ENCODE assay signal across 17 cellular contexts in the genomic region with DNA sequence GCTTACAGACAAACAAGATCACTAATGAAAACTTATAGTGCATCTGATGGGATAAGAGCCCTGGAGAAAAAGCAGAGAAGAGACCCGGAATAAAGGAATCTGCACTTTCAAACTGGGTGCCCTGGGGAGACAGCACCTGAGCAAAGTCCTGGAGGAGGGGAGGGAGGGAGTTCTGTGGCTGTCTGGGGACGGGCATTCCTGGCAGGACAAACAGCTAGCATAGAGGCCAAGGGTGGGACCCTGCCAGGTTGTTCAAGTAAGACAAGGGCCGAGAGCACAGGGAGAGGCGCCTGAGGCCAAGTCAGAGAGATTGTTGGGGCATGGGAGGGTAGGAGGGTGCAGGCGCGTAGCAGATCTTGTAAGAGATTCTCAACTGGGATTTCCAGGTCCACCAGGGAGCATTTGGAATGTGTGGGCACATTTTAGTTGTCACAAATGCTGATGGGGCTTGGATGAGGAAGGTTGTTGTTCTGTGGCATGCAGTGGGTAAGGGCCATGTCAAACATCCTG. TPM values are rescaled to one million over a fixed set of nuclear protein-coding genes. Genes with fewer than 3 reads are reported as not detected.
A peak's percentile ranks its signal among the peaks of the same experiment; 100 is the strongest.
DNase-seq lines count a peak whose midpoint lies in the region; ATAC-seq and TF ChIP-seq lines count a peak whose summit lies in the region.
"Had no signal": no experiment of that assay in that cellular context is flagged by ENCODE, and none has a peak within 500 bp of the region (broad histone marks: within the 10 kb centered on the region; RNA-seq: fewer than 3 reads in every experiment).

No MANE protein-coding gene starts in this region.

- H3K4me1 ChIP-seq in right atrium auricular region: no peaks in the 10 kb centered on the region
- no peaks in the 10 kb centered on the region for H3K4me1 ChIP-seq in endodermal cell (ENCODE audit: control insufficient read depth, insufficient read depth, low read length)
- H3K4me1 ChIP-seq in prostate gland (replicated peaks): no peaks in the 10 kb centered on the region
- no peaks in the 10 kb centered on the region for H3K4me1 ChIP-seq in body of pancreas
- H3K4me1 ChIP-seq: BE2C had no signal

- H3K4me3 ChIP-seq in right atrium auricular region: no peak overlapping the region
- no peak overlapping the region for H3K4me3 ChIP-seq in endodermal cell (ENCODE audit: low read length)
- no peak overlapping the region for H3K4me3 ChIP-seq in prostate gland
- no peak overlapping the region for H3K4me3 ChIP-seq in body of pancreas
- H3K4me3 ChIP-seq: GM23248 had no signal

- no peak overlapping the region for H3K27ac ChIP-seq in right atrium auricular region
- H3K27ac ChIP-seq in endodermal cell (ENCODE audit: low read depth, low read length): no peak overlapping the region
- H3K27ac ChIP-seq in prostate gland: no peak overlapping the region
- H3K27ac ChIP-seq in body of pancreas: no peak overlapping the region
- H3K27ac ChIP-seq: GM23248, HL-60 had no signal

- POLR2A ChIA-PET in activated CD8-positive, alpha-beta T cell treated with anti-CD3 and anti-CD28 coated beads, Interleukin-2, amount 10 ng/mL, durations not matched to agents 7 days and 5 days (lab: Charles Lee): no interaction called here

- no peak for TF ChIP-seq CTCF in right atrium auricular region (IDR thresholded peaks at IDR 0.05)
- no peak for TF ChIP-seq CTCF in endodermal cell (conservative IDR thresholded peaks at IDR 0.05)
- no peak for TF ChIP-seq CTCF in prostate gland (IDR thresholded peaks at IDR 0.05)
- no peak for TF ChIP-seq CTCF in body of pancreas (IDR thresholded peaks at IDR 0.05)

- no peaks in the 10 kb centered on the region for H3K36me3 Mint-ChIP-seq in endodermal cell (ENCODE audit: low read depth)
- no peaks in the 10 kb centered on the region for H3K36me3 Mint-ChIP-seq in activated CD8-positive, alpha-beta T cell treated with anti-CD3 and anti-CD28 coated beads, Interleukin-2, amount 10 ng/mL, durations not matched to agents 7 days and 5 days (ENCODE audit: low read depth)
- H3K36me3 Mint-ChIP-seq: CD4-positive, CD25-positive, alpha-beta regulatory T cell; CD8-positive, alpha-beta memory T cell had no signal

- ATAC-seq in left cardiac atrium (no peak), body of pancreas (no peak)
- ATAC-seq in activated CD8-positive, alpha-beta T cell treated with anti-CD3 and anti-CD28 coated beads, Interleukin-2, amount 10 ng/mL, durations not matched to agents 7 days and 5 days: no peak
- ATAC-seq: HCT116 had no signal

- H3K9me3 ChIP-seq in right atrium auricular region (no peaks in the 10 kb centered on the region), endodermal cell (ENCODE audit: control insufficient read depth, low read length) (no peaks in the 10 kb centered on the region), prostate gland (no peaks in the 10 kb centered on the region), body of pancreas (no peaks in the 10 kb centered on the region)
- H3K9me3 ChIP-seq: BE2C had no signal

- H3K27me3 ChIP-seq in right atrium auricular region: peaks cover 8 to 9% of the 10 kb centered on the region in 2 donors
- H3K27me3 ChIP-seq in endodermal cell (ENCODE audit: control insufficient read depth, insufficient read depth, low read length, poor library complexity, severe bottlenecking): peaks cover 69% of the 10 kb centered on the region
- peaks cover 2% of the 10 kb centered on the region for H3K27me3 ChIP-seq in prostate gland (replicated peaks; ENCODE audit: insufficient read depth)
- H3K27me3 ChIP-seq in body of pancreas: no peaks in the 10 kb centered on the region
- H3K27me3 ChIP-seq: BE2C had no signal

- no peaks in the 10 kb centered on the region for H3K9me3 Mint-ChIP-seq in endodermal cell
- no peaks in the 10 kb centered on the region for H3K9me3 Mint-ChIP-seq in activated CD8-positive, alpha-beta T cell treated with anti-CD3 and anti-CD28 coated beads, Interleukin-2, amount 10 ng/mL, durations not matched to agents 7 days and 5 days (ENCODE audit: insufficient read depth)
- H3K9me3 Mint-ChIP-seq: HFFc6 had no signal

- H3K9ac ChIP-seq in endodermal cell (ENCODE audit: extremely low read depth, low read length, poor library complexity, severe bottlenecking): no peak overlapping the region
- H3K9ac ChIP-seq: GM23248 had no signal

- H3K4me1 Mint-ChIP-seq in endodermal cell: no peaks in the 10 kb centered on the region
- H3K4me1 Mint-ChIP-seq in activated CD8-positive, alpha-beta T cell treated with anti-CD3 and anti-CD28 coated beads, Interleukin-2, amount 10 ng/mL, durations not matched to agents 7 days and 5 days (ENCODE audit: low read depth): no peaks in the 10 kb centered on the region
- H3K4me1 Mint-ChIP-seq: CD4-positive, CD25-positive, alpha-beta regulatory T cell had no signal

- WGBS in endodermal cell (ENCODE audit: insufficient coverage in 1 of 2, insufficient read length in 1 of 2), 2 experiments: 81 to 88% methylated on average over 2 to 6 of the region's 6 CpGs
- 36% methylated on average over 6 of the region's 6 CpGs for WGBS in prostate gland
- 54 to 62% methylated on average over 6 of the region's 6 CpGs for WGBS in body of pancreas, 2 donors

- DNase-seq in right atrium auricular region (ENCODE audit: low spot score) (peak; percentile 30), left cardiac atrium (no peak), endodermal cell (peak; percentile 42), prostate gland (ENCODE audit: low spot score) (peak; percentile 35), body of pancreas (no peak)
- DNase-seq in activated CD8-positive, alpha-beta T cell treated with anti-CD3 and anti-CD28 coated beads, Interleukin-2, amount 10 ng/mL, durations not matched to agents 7 days and 5 days: no peak
- DNase-seq: BE2C; C1 segment of cervical spinal cord; CD4-positive, CD25-positive, alpha-beta regulatory T cell; CD8-positive, alpha-beta memory T cell; COR-L47; GM23248; HFFc6 had no signal

- H3K36me3 ChIP-seq in right atrium auricular region: no peaks in the 10 kb centered on the region
- H3K36me3 ChIP-seq in endodermal cell (ENCODE audit: control insufficient read depth, insufficient read depth, low read length): no peaks in the 10 kb centered on the region
- no peaks in the 10 kb centered on the region for H3K36me3 ChIP-seq in prostate gland
- H3K36me3 ChIP-seq in body of pancreas (replicated peaks in 1 of 2; ENCODE audit: insufficient read depth in 1 of 2, low read depth in 2 of 2): no peaks in the 10 kb centered on the region
- H3K36me3 ChIP-seq: BE2C had no signal

- H3K27me3 Mint-ChIP-seq in endodermal cell (ENCODE audit: insufficient read depth): peaks cover 79% of the 10 kb centered on the region
- H3K27me3 Mint-ChIP-seq in activated CD8-positive, alpha-beta T cell treated with anti-CD3 and anti-CD28 coated beads, Interleukin-2, amount 10 ng/mL, durations not matched to agents 7 days and 5 days (ENCODE audit: low read depth): peaks cover 49% of the 10 kb centered on the region

- CTCF ChIA-PET in activated CD8-positive, alpha-beta T cell treated with anti-CD3 and anti-CD28 coated beads, Interleukin-2, amount 10 ng/mL, durations not matched to agents 7 days and 5 days (lab: Charles Lee): interaction anchor here (1.3 kb wide), 1 partner anchor 139 kb away, joined by 3 read pairs; no protein-coding TSS in a partner anchor

- intact Hi-C loops in left cardiac atrium (cut with DNase I): no loop called here
- intact Hi-C loops in prostate gland (cut with DNase I): no loop called here
- intact Hi-C loops in body of pancreas (cut with DNase I): no loop called here

- no peak overlapping the region for H3K4me3 Mint-ChIP-seq in endodermal cell
- no peak overlapping the region for H3K4me3 Mint-ChIP-seq in activated CD8-positive, alpha-beta T cell treated with anti-CD3 and anti-CD28 coated beads, Interleukin-2, amount 10 ng/mL, durations not matched to agents 7 days and 5 days
- H3K4me3 Mint-ChIP-seq: CD4-positive, CD25-positive, alpha-beta regulatory T cell; CD8-positive, alpha-beta memory T cell; HFFc6 had no signal

- no peak overlapping the region for H3K27ac Mint-ChIP-seq in endodermal cell
- no peak overlapping the region for H3K27ac Mint-ChIP-seq in activated CD8-positive, alpha-beta T cell treated with anti-CD3 and anti-CD28 coated beads, Interleukin-2, amount 10 ng/mL, durations not matched to agents 7 days and 5 days
- H3K27ac Mint-ChIP-seq: CD4-positive, CD25-positive, alpha-beta regulatory T cell; CD8-positive, alpha-beta memory T cell; HFFc6 had no signal

- TF ChIP-seq POLR2A in prostate gland (IDR thresholded peaks at IDR 0.05) (no peak), body of pancreas (IDR thresholded peaks at IDR 0.05) (no peak)

RNA-seq across cellular contexts. Expression of a gene that starts 14.2 kb away (rescaled TPM):
- under 1 TPM; 0.39 to 0.67 TPM for total RNA-seq in right atrium auricular region
- total RNA-seq in left cardiac atrium: 1 to 10 TPM; 1.4 to 4.0 TPM
- total RNA-seq in endodermal cell: 1 to 10 TPM; 1.5 to 2.7 TPM
- 1.5 TPM for polyA plus RNA-seq in endodermal cell (2013, experiment 1 of 2)
- 0.95 TPM for polyA plus RNA-seq in endodermal cell (2013, experiment 2 of 2)
- total RNA-seq in prostate gland: 1 to 10 TPM in 1 of 2 donors, under 1 TPM in 1; 0.14 to 2.6 TPM
- total RNA-seq in activated CD8-positive, alpha-beta T cell treated with anti-CD3 and anti-CD28 coated beads, Interleukin-2, amount 10 ng/mL, durations not matched to agents 7 days and 5 days: 1 to 10 TPM; 1.7 to 2.6 TPM
- 1 to 10 TPM in 1 of 2 donors, under 1 TPM in 1; 0.78 to 1.6 TPM for total RNA-seq in body of pancreas
- total RNA-seq: A172, GM23248, HFFc6, HT1080 had no signal
- polyA plus RNA-seq: CD8-positive, alpha-beta memory T cell; GM23248 had no signal

Comparison
In these comparisons a context has a peak if more than half of its experiments do, and no peak if none do; other contexts are left out.
1. DNase-seq: peak in right atrium auricular region (single experiment), endodermal cell (single experiment) and prostate gland (single experiment); none in left cardiac atrium (single experiment), activated CD8-positive, alpha-beta T cell treated with anti-CD3 and anti-CD28 coated beads, Interleukin-2, amount 10 ng/mL, durations not matched to agents 7 days and 5 days (single experiment) and body of pancreas (0 of 4).